In the genomic region with DNA sequence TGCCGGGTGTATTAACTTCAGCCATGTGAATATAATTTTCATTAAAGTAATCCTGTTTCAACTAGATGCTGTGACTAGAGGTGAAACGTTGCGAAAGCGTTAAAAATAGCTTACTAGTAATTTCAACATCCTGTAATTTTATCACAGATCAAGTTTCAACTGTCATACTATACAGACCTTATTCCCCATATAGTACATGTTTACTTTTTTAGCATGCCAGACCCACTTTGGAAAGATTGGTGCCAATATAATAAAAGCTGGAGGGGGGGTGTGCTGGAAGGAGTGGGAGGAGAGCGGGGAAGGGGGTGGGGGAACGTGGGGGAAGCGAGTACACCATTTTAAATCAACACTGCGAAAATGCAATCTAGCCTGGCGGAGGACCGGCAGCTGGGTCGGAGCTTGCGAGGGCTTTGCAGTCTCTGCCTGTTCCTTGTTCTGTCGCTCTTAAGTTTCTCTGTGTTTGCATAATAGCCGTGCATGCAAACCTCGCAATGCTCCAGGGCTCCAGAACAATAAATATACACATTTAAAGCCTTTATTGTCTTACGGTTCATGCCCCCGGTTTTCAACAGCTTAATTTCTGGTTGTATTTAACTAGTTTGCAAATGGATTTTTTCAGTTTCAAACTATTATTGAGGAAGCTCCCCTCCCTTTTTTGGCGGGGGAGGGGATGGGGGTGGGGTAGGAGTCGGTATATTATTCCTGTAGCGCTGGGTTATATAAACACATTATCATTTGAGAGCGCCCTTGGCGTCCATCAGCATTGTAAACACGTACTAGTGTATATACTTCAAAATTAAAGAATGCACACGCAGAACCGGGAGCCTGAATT, we compare ENCODE assay signal across 8 cellular contexts. TPM values are rescaled to one million over a fixed set of nuclear protein-coding genes. Genes with fewer than 3 reads are reported as not detected.
A peak's percentile ranks its signal among the peaks of the same experiment; 100 is the strongest.
DNase-seq lines count a peak whose midpoint lies in the region; ATAC-seq and TF ChIP-seq lines count a peak whose summit lies in the region.

No MANE protein-coding gene starts in this region.

- no peaks in the 10 kb centered on the region for H3K36me3 Mint-ChIP-seq in immature natural killer cell

- TF ChIP-seq CTCF in breast epithelium (IDR thresholded peaks at IDR 0.05): no peak

- H3K9me3 ChIP-seq in breast epithelium: no peaks in the 10 kb centered on the region
- no peaks in the 10 kb centered on the region for H3K9me3 ChIP-seq in skeletal muscle tissue (ENCODE audit: control insufficient read depth in 3 of 3, low read length in 3 of 3)

- peak; percentile 39 for DNase-seq in activated CD4-positive, CD25-positive, alpha-beta regulatory T cell treated with anti-CD3 and anti-CD28 coated beads, Interleukin-2, amount 50 U/mL, for 72 hours
- DNase-seq in NCI-H1436 (lab: John Stamatoyannopoulos, UW) (peak; percentile 67), T follicular helper cell (ENCODE audit: low read depth) (peak; percentile 43), breast epithelium (ENCODE audit: low spot score in 2 of 2) (peak in 1 of 2 donors; percentile 22), immature natural killer cell (peak; percentile 46 to 55 (median 49))

- peak overlapping the region; percentile 58 to 88 (median 87) for H3K9ac ChIP-seq in skeletal muscle tissue (ENCODE audit: low read depth in 1 of 3, low read length in 3 of 3)

- H3K27ac ChIP-seq in breast epithelium (peak overlapping the region; percentile 65 to 70), skeletal muscle tissue (ENCODE audit: low read depth, low read length) (peak overlapping the region; percentile 96)

- intact Hi-C loops in breast epithelium (cut with DNase I; ENCODE audit: low total_unique reads): no loop called here

- H3K27me3 ChIP-seq in breast epithelium (no peaks in the 10 kb centered on the region), skeletal muscle tissue (ENCODE audit: control insufficient read depth in 3 of 3, insufficient read depth in 3 of 3, low read length in 3 of 3) (no peaks in the 10 kb centered on the region)

- TF ChIP-seq POLR2A in breast epithelium (IDR thresholded peaks at IDR 0.05): no peak

- H3K36me3 ChIP-seq in breast epithelium (no peaks in the 10 kb centered on the region), skeletal muscle tissue (ENCODE audit: control insufficient read depth in 3 of 3, insufficient read depth in 3 of 3, low read length in 3 of 3) (no peaks in the 10 kb centered on the region)

- H3K4me1 Mint-ChIP-seq in immature natural killer cell: peaks cover 55 to 62% of the 10 kb centered on the region in 2 donors

- H3K4me1 ChIP-seq in breast epithelium (peaks cover 4 to 5% of the 10 kb centered on the region in 2 donors), skeletal muscle tissue (ENCODE audit: control insufficient read depth in 3 of 3, insufficient read depth in 3 of 3, low read length in 3 of 3) (peaks cover 17 to 29% (median 24%) of the 10 kb centered on the region in 3 donors)

- ATAC-seq in activated CD4-positive, CD25-positive, alpha-beta regulatory T cell treated with anti-CD3 and anti-CD28 coated beads, Interleukin-2, amount 50 U/mL, for 24 hours: no peak
- ATAC-seq in HG02759 (IDR thresholded peaks at IDR 0.05; ENCODE audit: unreplicated experiment): peak; percentile 34

- H3K9me3 Mint-ChIP-seq in immature natural killer cell: no peaks in the 10 kb centered on the region

- peak overlapping the region; percentile 88 to 98 (median 92) for H3K4me3 Mint-ChIP-seq in immature natural killer cell

- peak overlapping the region; percentile 85 to 97 (median 94) for H3K27ac Mint-ChIP-seq in immature natural killer cell

- H3K4me3 ChIP-seq in breast epithelium: peak overlapping the region; percentile 83 to 91 (median 90)
- peak overlapping the region; percentile 79 to 99 (median 88) for H3K4me3 ChIP-seq in skeletal muscle tissue (ENCODE audit: low read length in 3 of 3)

- peaks cover 8 to 19% (median 17%) of the 10 kb centered on the region in 3 donors for H3K27me3 Mint-ChIP-seq in immature natural killer cell (ENCODE audit: low read depth in 3 of 3)

RNA-seq across cellular contexts. Expression of gene ARID5B, which starts 1.3 kb away (rescaled TPM):
- 100 to 1,000 TPM in 2 of 3 donors, 10 to 100 TPM in 1; 89.5 to 166 (median 125) TPM for total RNA-seq in breast epithelium
- polyA plus RNA-seq in immature natural killer cell: 10 to 100 TPM; 12.2 to 35.3 (median 22.1) TPM
- total RNA-seq in skeletal muscle tissue: 27.7 TPM
